In genomic region chr10:104315486-104315921, GRCh38 we compare ENCODE assay signal across 23 cellular contexts. TPM values are rescaled to one million over a fixed set of nuclear protein-coding genes. Genes with fewer than 3 reads are reported as not detected.
"Had no signal": no experiment of that assay in that cellular context is flagged by ENCODE, and none has a peak within 500 bp of the region (broad histone marks: within the 10 kb centered on the region; RNA-seq: fewer than 3 reads in every experiment).

No MANE protein-coding gene starts in this region.

- H3K4me1 ChIP-seq: pancreas had no signal

- H3K4me3 Mint-ChIP-seq: naive thymus-derived CD8-positive, alpha-beta T cell; neural crest cell; stimulated activated effector memory CD8-positive, alpha-beta T cell treated with anti-CD3 and anti-CD28 coated beads, Interleukin-12 subunit alpha, Interleukin-12 subunit beta, amount 100 ng/mL, for 72 hours had no signal

- H3K27me3 ChIP-seq: dorsolateral prefrontal cortex, heart left ventricle, pancreas, stomach, transverse colon had no signal

- H3K9me3 ChIP-seq: heart left ventricle, mucosa of descending colon, pancreas, stomach, thoracic aorta, transverse colon had no signal

- DNase-seq: central memory CD4-positive, alpha-beta T cell; cortex of kidney; effector memory CD4-positive, alpha-beta T cell; foreskin melanocyte; heart left ventricle; hippocampal formation; kidney glomerular epithelial cell; mucosa of descending colon; naive thymus-derived CD8-positive, alpha-beta T cell; occipital lobe; stimulated activated CD4-positive, alpha-beta T cell treated with anti-CD3 and anti-CD28 coated beads, Interleukin-4, amount 100 ng/mL, for 1 hour; stimulated activated CD8-positive, alpha-beta memory T cell treated with anti-CD3 and anti-CD28 coated beads, Interleukin-4, amount 100 ng/mL, for 48 hours; stomach; substantia nigra; transverse colon had no signal

- H3K4me3 ChIP-seq: dorsolateral prefrontal cortex, heart left ventricle, mucosa of descending colon, pancreas, smooth muscle cell, stomach, thoracic aorta, transverse colon had no signal

- H3K27ac Mint-ChIP-seq: progenitor cell of endocrine pancreas; stimulated activated effector memory CD8-positive, alpha-beta T cell treated with anti-CD3 and anti-CD28 coated beads, Interleukin-12 subunit alpha, Interleukin-12 subunit beta, amount 100 ng/mL, for 72 hours had no signal

- H3K27ac ChIP-seq: dorsolateral prefrontal cortex, pancreas, thoracic aorta, transverse colon had no signal

- H3K27me3 Mint-ChIP-seq: naive thymus-derived CD8-positive, alpha-beta T cell; progenitor cell of endocrine pancreas had no signal

- ATAC-seq: heart left ventricle; mucosa of descending colon; naive thymus-derived CD8-positive, alpha-beta T cell; pancreas; right cardiac atrium; stimulated activated effector memory CD8-positive, alpha-beta T cell treated with anti-CD3 and anti-CD28 coated beads, Interleukin-12 subunit alpha, Interleukin-12 subunit beta, amount 100 ng/mL, for 72 hours had no signal

- H3K9me3 Mint-ChIP-seq: naive thymus-derived CD8-positive, alpha-beta T cell; neural crest cell; stimulated activated effector memory CD8-positive, alpha-beta T cell treated with anti-CD3 and anti-CD28 coated beads, Interleukin-12 subunit alpha, Interleukin-12 subunit beta, amount 100 ng/mL, for 72 hours had no signal

RNA-seq across cellular contexts. Expression of gene CFAP58, which starts 38.1 kb away (rescaled TPM):
- total RNA-seq: naive thymus-derived CD8-positive, alpha-beta T cell had no signal
